Comparison of ENCODE assay signal across 21 cellular contexts in genomic region chr9:106936680-106937079, GRCh38.
"Had no signal": no experiment of that assay in that cellular context is flagged by ENCODE, and none has a peak within 500 bp of the region (broad histone marks: within the 10 kb centered on the region; RNA-seq: fewer than 3 reads in every experiment).

No MANE protein-coding gene starts in this region.

- H3K4me3 ChIP-seq: body of pancreas, cardiac muscle cell, pancreas, right lobe of liver, skin epidermis, tibial nerve had no signal

- DNase-seq: activated CD4-positive, alpha-beta T cell treated with anti-CD3 and anti-CD28 coated beads for 1 hour; activated CD4-positive, alpha-beta T cell treated with anti-CD3 and anti-CD28 coated beads, Interleukin-2, amount 50 U/mL, for 1 hour; activated CD8-positive, alpha-beta T cell treated with anti-CD3 and anti-CD28 coated beads, Interleukin-2, amount 10 ng/mL, durations not matched to agents 7 days and 5 days; activated gamma-delta T cell; activated naive CD4-positive, alpha-beta T cell treated with anti-CD3 and anti-CD28 coated beads, Interleukin-2, amount 50 U/mL, for 16 hours; activated naive CD8-positive, alpha-beta T cell treated with anti-CD3 and anti-CD28 coated beads, Interleukin-2, amount 50 U/mL, for 24 hours; anterior cingulate cortex; body of pancreas; dermis blood vessel endothelial cell; effector CD8-positive, alpha-beta T cell; erythroblast; foreskin melanocyte; hippocampal formation; kidney glomerular epithelial cell; pancreas; right lobe of liver; stimulated activated CD4-positive, alpha-beta T cell treated with anti-CD3 and anti-CD28 coated beads, Interleukin-1b, Interleukin-23, amount 100 ng/mL, for 48 hours had no signal

- H3K27ac ChIP-seq: body of pancreas, cardiac muscle cell, neutrophil, pancreas, right lobe of liver, skin epidermis, tibial nerve had no signal

- H3K27me3 ChIP-seq: body of pancreas, cardiac muscle cell, neutrophil, pancreas, right lobe of liver, tibial nerve had no signal

- H3K36me3 ChIP-seq: neutrophil, pancreas, right lobe of liver had no signal

- H3K9me3 ChIP-seq: body of pancreas, neutrophil, pancreas, right lobe of liver, tibial nerve had no signal

- ATAC-seq: activated CD8-positive, alpha-beta T cell treated with anti-CD3 and anti-CD28 coated beads, Interleukin-2, amount 10 ng/mL, durations not matched to agents 7 days and 5 days; activated naive CD8-positive, alpha-beta T cell treated with anti-CD3 and anti-CD28 coated beads, Interleukin-2, amount 50 U/mL, for 24 hours; body of pancreas; pancreas; right lobe of liver had no signal

- H3K4me1 ChIP-seq: body of pancreas, pancreas, tibial nerve had no signal
